Comparison of ENCODE assay signal across 12 cellular contexts in genomic region chr17:76537288-76537577, GRCh38. TPM values are rescaled to one million over a fixed set of nuclear protein-coding genes. Genes with fewer than 3 reads are reported as not detected.
DNase-seq lines count a peak whose midpoint lies in the region; ATAC-seq and TF ChIP-seq lines count a peak whose summit lies in the region.
"Had no signal": no experiment of that assay in that cellular context is flagged by ENCODE, and none has a peak within 500 bp of the region (broad histone marks: within the 10 kb centered on the region; RNA-seq: fewer than 3 reads in every experiment).

No MANE protein-coding gene starts in this region.

- peak overlapping the region; percentile 47 for H3K4me3 Mint-ChIP-seq in CD8-positive, alpha-beta T cell

- H3K27me3 ChIP-seq in CD8-positive, alpha-beta T cell (ENCODE audit: insufficient read depth, low read length), result peaks cover 3% of the 10 kb centered on the region
- H3K27me3 ChIP-seq in body of pancreas (peaks cover 0 to 10% of the 10 kb centered on the region in 2 donors), iPS DF 6.9 (ENCODE audit: control insufficient read depth, insufficient read depth, low read length) (peaks cover 14% of the 10 kb centered on the region; the same call in 1 of the 2 replicates), WERI-Rb-1 (ENCODE audit: insufficient read depth, low read depth, severe bottlenecking) (no peaks in the 10 kb centered on the region)

- POLR2A ChIA-PET in CD8-positive, alpha-beta T cell (lab: Charles Lee), result interaction anchor here (0.8 to 1.7 kb wide), 2 partner anchors 20 to 134 kb away, joined by 4 to 6 read pairs; no protein-coding TSS in a partner anchor

- no peak overlapping the region for H3K4me3 ChIP-seq in CD8-positive, alpha-beta T cell (ENCODE audit: low read depth, low read length)
- H3K4me3 ChIP-seq in body of pancreas, result no peak overlapping the region
- H3K4me3 ChIP-seq in iPS DF 6.9 (ENCODE audit: low read length), result peak overlapping the region; percentile 66; the same call in 1 of the 2 replicates
- peak overlapping the region; percentile 55 for H3K4me3 ChIP-seq in skeletal muscle cell (ENCODE audit: low read depth, low read length)
- no peak overlapping the region for H3K4me3 ChIP-seq in WERI-Rb-1 (ENCODE audit: low read depth, low read length)

- H3K36me3 ChIP-seq in CD8-positive, alpha-beta T cell (ENCODE audit: insufficient read depth, low read length), result no peaks in the 10 kb centered on the region
- H3K36me3 ChIP-seq in body of pancreas (replicated peaks in 1 of 2; ENCODE audit: insufficient read depth in 1 of 2, low read depth in 2 of 2) (no peaks in the 10 kb centered on the region), iPS DF 6.9 (ENCODE audit: control insufficient read depth, insufficient read depth, low read length) (no peaks in the 10 kb centered on the region), WERI-Rb-1 (peaks cover 2% of the 10 kb centered on the region; the same call in 1 of the 2 replicates)

- 2% methylated on average over 21 of the region's 26 CpGs; no CpG with 5 or more reads in 1 of the 2 donors for WGBS in body of pancreas, 2 donors
- no CpG with 5 or more reads among the region's 26 CpGs for WGBS in iPS DF 6.9 (ENCODE audit: insufficient coverage, insufficient read length)

- CTCF ChIA-PET in CD8-positive, alpha-beta T cell (lab: Charles Lee), result interaction anchor here (1.4 to 1.9 kb wide), 3 partner anchors 9 to 87 kb away, joined by 5 to 8 read pairs (median 6); no protein-coding TSS in a partner anchor

- H3K27ac ChIP-seq in CD8-positive, alpha-beta T cell (ENCODE audit: low read depth, low read length), result no peak overlapping the region
- H3K27ac ChIP-seq in body of pancreas (no peak overlapping the region), iPS DF 6.9 (ENCODE audit: low read length) (no peak overlapping the region), WERI-Rb-1 (no peak overlapping the region)

- no peaks in the 10 kb centered on the region for H3K9me3 Mint-ChIP-seq in CD8-positive, alpha-beta T cell
- H3K9me3 Mint-ChIP-seq: immature natural killer cell had no signal

- peaks cover 17% of the 10 kb centered on the region for H3K4me1 ChIP-seq in CD8-positive, alpha-beta T cell (ENCODE audit: insufficient read depth, low read length)
- peaks cover 29% of the 10 kb centered on the region for H3K4me1 ChIP-seq in body of pancreas
- H3K4me1 ChIP-seq in iPS DF 6.9 (ENCODE audit: control insufficient read depth, insufficient read depth, low read length), result peaks cover 6% of the 10 kb centered on the region

- no peaks in the 10 kb centered on the region for H3K9me3 ChIP-seq in CD8-positive, alpha-beta T cell (ENCODE audit: low read length)
- no peaks in the 10 kb centered on the region for H3K9me3 ChIP-seq in body of pancreas
- H3K9me3 ChIP-seq in iPS DF 6.9 (ENCODE audit: control insufficient read depth, insufficient read depth, low read length), result no peaks in the 10 kb centered on the region
- no peaks in the 10 kb centered on the region for H3K9me3 ChIP-seq in WERI-Rb-1 (ENCODE audit: severe bottlenecking)

- intact Hi-C loops in CD8-positive, alpha-beta T cell (cut with DNase I, micrococcal nuclease), result no loop called here
- intact Hi-C loops in body of pancreas (cut with DNase I), result no loop called here

- H3K36me3 Mint-ChIP-seq in CD8-positive, alpha-beta T cell, result no peaks in the 10 kb centered on the region
- H3K36me3 Mint-ChIP-seq: immature natural killer cell had no signal

- ATAC-seq in CD8-positive, alpha-beta T cell, result no peak
- ATAC-seq in body of pancreas, result no peak

- TF ChIP-seq CTCF in CD8-positive, alpha-beta T cell (IDR thresholded peaks at IDR 0.05), result no peak
- no peak for TF ChIP-seq CTCF in body of pancreas (IDR thresholded peaks at IDR 0.05)
- no peak for TF ChIP-seq CTCF in WERI-Rb-1 (IDR thresholded peaks at IDR 0.05; ENCODE audit: low read depth, low read length)

- DNase-seq in CD8-positive, alpha-beta T cell, result no peak
- DNase-seq in body of pancreas (peak in 3 of 4 donors; percentile 33 to 56 (median 52)), iPS DF 6.9 (ENCODE audit: low read depth, low spot score) (no peak), skeletal muscle cell (ENCODE audit: low read depth) (no peak), cortex of kidney (lab: John Stamatoyannopoulos, UW) (no peak), WERI-Rb-1 (no peak), GM19238 (ENCODE audit: insufficient read length, low spot score) (no peak)
- DNase-seq in activated CD4-positive, alpha-beta T cell treated with anti-CD3 and anti-CD28 coated beads for 1 hour, result no peak
- DNase-seq: activated gamma-delta T cell, immature natural killer cell, SW 1271 had no signal

- peaks cover 7% of the 10 kb centered on the region for H3K4me1 Mint-ChIP-seq in CD8-positive, alpha-beta T cell (ENCODE audit: low read depth)

- TF ChIP-seq POLR2A in body of pancreas (IDR thresholded peaks at IDR 0.05), result no peak

- peaks cover 21% of the 10 kb centered on the region for H3K27me3 Mint-ChIP-seq in CD8-positive, alpha-beta T cell (ENCODE audit: low read depth)

- H3K27ac Mint-ChIP-seq in CD8-positive, alpha-beta T cell, result no peak overlapping the region
- H3K27ac Mint-ChIP-seq: immature natural killer cell had no signal

RNA-seq across cellular contexts. Expression of gene CYGB, which starts 0.3 kb away (rescaled TPM):
- under 1 TPM; 0.47 to 0.57 TPM for total RNA-seq in CD8-positive, alpha-beta T cell
- total RNA-seq in body of pancreas, result 10 to 100 TPM in 1 of 2 donors, 1 to 10 TPM in 1; 9.6 to 21.1 TPM

RNA-seq across cellular contexts. Expression of gene PRCD, which starts 2.6 kb away (rescaled TPM):
- not detected for total RNA-seq in CD8-positive, alpha-beta T cell
- total RNA-seq in body of pancreas, result 1 to 10 TPM in 1 of 2 donors, under 1 TPM in 1; 0.52 to 4.6 TPM
- total RNA-seq: H4 had no signal

RNA-seq across cellular contexts. Expression of gene RHBDF2, which starts 36.0 kb away (rescaled TPM):
- 10 to 100 TPM; 45.4 to 46.2 TPM for total RNA-seq in CD8-positive, alpha-beta T cell
- total RNA-seq in body of pancreas, result 10 to 100 TPM; 23.1 to 48.1 TPM

RNA-seq across cellular contexts. Expression of gene ST6GALNAC2, which starts 48.4 kb away (rescaled TPM):
- total RNA-seq in CD8-positive, alpha-beta T cell, result 1 to 10 TPM in 1 of 2 experiments, under 1 TPM in 1; 0.50 to 1.7 TPM
- total RNA-seq in body of pancreas, result 10 to 100 TPM in 1 of 2 donors, 1 to 10 TPM in 1; 6.9 to 10.1 TPM

Comparison
In these comparisons a context has a peak if more than half of its experiments do, and no peak if none do; other contexts are left out.
1. DNase-seq: peak in body of pancreas (3 of 4); none in CD8-positive, alpha-beta T cell (0 of 7), iPS DF 6.9 (single experiment), skeletal muscle cell (single experiment), cortex of kidney (single experiment), activated CD4-positive, alpha-beta T cell treated with anti-CD3 and anti-CD28 coated beads for 1 hour (single experiment), WERI-Rb-1 (single experiment) and GM19238 (single experiment).
2. H3K4me3 ChIP-seq: peak in iPS DF 6.9 (single experiment) and skeletal muscle cell (single experiment); none in CD8-positive, alpha-beta T cell (single experiment), body of pancreas (0 of 2) and WERI-Rb-1 (single experiment).
3. RNA of gene CYGB, which starts 0.3 kb away (total RNA-seq): 9.6 to 21.1 TPM in body of pancreas; 0.47 to 0.57 TPM in CD8-positive, alpha-beta T cell; every median in the first group is over 4 times any median in the second.